Comparison of ENCODE assay signal across 25 cellular contexts in genomic region chr22:36165161-36165560, GRCh38. TPM values are rescaled to one million over a fixed set of nuclear protein-coding genes. Genes with fewer than 3 reads are reported as not detected.
DNase-seq lines count a peak whose midpoint lies in the region; ATAC-seq and TF ChIP-seq lines count a peak whose summit lies in the region.
"Had no signal": no experiment of that assay in that cellular context is flagged by ENCODE, and none has a peak within 500 bp of the region (broad histone marks: within the 10 kb centered on the region; RNA-seq: fewer than 3 reads in every experiment).

No MANE protein-coding gene starts in this region.

- H3K27ac ChIP-seq in A673 (ENCODE audit: low read depth, low read length, poor library complexity, severe bottlenecking): no peak overlapping the region
- H3K27ac ChIP-seq: thoracic aorta had no signal

- no peak for DNase-seq in CD14-positive monocyte (ENCODE audit: low spot score)
- DNase-seq in left lobe of liver (ENCODE audit: low spot score): no peak
- peak; percentile 3 for DNase-seq in natural killer cell treated with Interleukin-12 subunit alpha and Interleukin-12 subunit beta and Interleukin-15 and Interleukin-18, amount 100 ng/mL, for 72 hours (ENCODE audit: low spot score)
- no peak for DNase-seq in GM13976 (ENCODE audit: low spot score)
- DNase-seq in A673 (ENCODE audit: low spot score): no peak
- DNase-seq: activated CD4-positive, alpha-beta memory T cell treated with anti-CD3 and anti-CD28 coated beads, Interleukin-2, amount 10 ng/mL, durations not matched to agents 7 days and 5 days; activated CD4-positive, alpha-beta T cell treated with anti-CD3 and anti-CD28 coated beads for 1 hour; activated effector memory CD4-positive, alpha-beta T cell treated with Interleukin-2 at 50 U/mL for 16 hours; BE2C; Calu3; DMS79 treated with DMSO at 0.1 percent for 48 hours; NCI-H146; NCI-H446; OCI-M1; right cardiac atrium; SK-N-SH; stimulated activated CD4-positive, alpha-beta T cell treated with anti-CD3 and anti-CD28 coated beads, Interleukin-4, amount 100 ng/mL, for 24 hours; stimulated activated naive B cell treated with anti-CD40 and anti-IgM and Interleukin-4, amounts not matched to agents 10 μg/mL and 1 μg/mL and 100 μg/mL, for 72 hours; T-helper 2 cell had no signal

- H3K36me3 ChIP-seq in Loucy (ENCODE audit: insufficient read depth, low read length) (no peaks in the 10 kb centered on the region), A673 (ENCODE audit: insufficient read depth, low read length, poor library complexity, severe bottlenecking) (no peaks in the 10 kb centered on the region)
- H3K36me3 ChIP-seq: BE2C, thoracic aorta had no signal

- no peak for TF ChIP-seq CTCF in CD14-positive monocyte (IDR thresholded peaks at IDR 0.05)
- TF ChIP-seq CTCF in Loucy (conservative IDR thresholded peaks at IDR 0.05; ENCODE audit: low read length): no peak
- TF ChIP-seq CTCF in GM13976 (IDR thresholded peaks at IDR 0.05; ENCODE audit: borderline replicate concordance, control extremely low read depth, extremely low read depth, insufficient read depth, missing control alignments): no peak
- TF ChIP-seq CTCF in A673 (conservative IDR thresholded peaks at IDR 0.05; ENCODE audit: low read depth, low read length): no peak

- H3K9me2 ChIP-seq in Loucy (replicated peaks; ENCODE audit: low read depth, low read length): no peaks in the 10 kb centered on the region
- H3K9me2 ChIP-seq: SK-N-SH had no signal

- ATAC-seq in left lobe of liver: peak; percentile 30
- no peak for ATAC-seq in natural killer cell treated with Interleukin-12 subunit alpha and Interleukin-12 subunit beta and Interleukin-15 and Interleukin-18, amount 100 ng/mL, for 72 hours
- no peak for ATAC-seq in GM21723 (IDR thresholded peaks at IDR 0.05; ENCODE audit: unreplicated experiment)
- ATAC-seq in GM18517 (IDR thresholded peaks at IDR 0.05; ENCODE audit: unreplicated experiment): no peak
- ATAC-seq: right cardiac atrium; stimulated activated naive B cell treated with anti-CD40 and anti-IgM and Interleukin-4, amounts not matched to agents 10 μg/mL and 1 μg/mL and 100 μg/mL, for 72 hours had no signal

- peak overlapping the region; percentile 23 for H3K4me2 ChIP-seq in Loucy (ENCODE audit: low read depth, low read length, poor library complexity, severe bottlenecking)
- H3K4me2 ChIP-seq: SK-N-SH had no signal

- no peaks in the 10 kb centered on the region for H3K27me3 Mint-ChIP-seq in CD14-positive monocyte (ENCODE audit: low read depth in 3 of 3)
- no peaks in the 10 kb centered on the region for H3K27me3 Mint-ChIP-seq in natural killer cell treated with Interleukin-12 subunit alpha and Interleukin-12 subunit beta and Interleukin-15 and Interleukin-18, amount 100 ng/mL, for 72 hours
- H3K27me3 Mint-ChIP-seq: stimulated activated naive B cell treated with anti-CD40 and anti-IgM and Interleukin-4, amounts not matched to agents 10 μg/mL and 1 μg/mL and 100 μg/mL, for 72 hours had no signal

- H3K9me3 ChIP-seq in Loucy (ENCODE audit: insufficient read depth, low read depth, low read length) (peaks cover 5% of the 10 kb centered on the region; the same call in 1 of the 2 replicates), A673 (ENCODE audit: low read depth, low read length, poor library complexity, severe bottlenecking) (no peaks in the 10 kb centered on the region)
- H3K9me3 ChIP-seq: BE2C, SK-N-SH, thoracic aorta had no signal

- H2AFZ ChIP-seq in Loucy (ENCODE audit: low read length): peak overlapping the region; percentile 17; the same call in 1 of the 2 replicates

- intact Hi-C loops in CD14-positive monocyte (cut with micrococcal nuclease): no loop called here
- intact Hi-C loops in A673 (cut with micrococcal nuclease; ENCODE audit: unreplicated experiment): no loop called here

- H3K4me3 ChIP-seq in Loucy (ENCODE audit: low read length, poor library complexity, severe bottlenecking) (no peak overlapping the region), A673 (ENCODE audit: low read depth, low read length, poor library complexity, severe bottlenecking) (no peak overlapping the region)
- H3K4me3 ChIP-seq: thoracic aorta had no signal

- H3K4me1 Mint-ChIP-seq in CD14-positive monocyte: peaks cover 75% of the 10 kb centered on the region
- H3K4me1 Mint-ChIP-seq in natural killer cell treated with Interleukin-12 subunit alpha and Interleukin-12 subunit beta and Interleukin-15 and Interleukin-18, amount 100 ng/mL, for 72 hours (ENCODE audit: low read depth in 2 of 2): peaks cover 69 to 74% of the 10 kb centered on the region in 2 donors
- H3K4me1 Mint-ChIP-seq: neural crest cell had no signal

- no peaks in the 10 kb centered on the region for H4K20me1 ChIP-seq in Loucy (ENCODE audit: insufficient read depth, low read length, poor library complexity, severe bottlenecking)

- peaks cover 0 to 5% (median 2%) of the 10 kb centered on the region in 7 donors for H3K9me3 Mint-ChIP-seq in CD14-positive monocyte
- no peaks in the 10 kb centered on the region for H3K9me3 Mint-ChIP-seq in natural killer cell treated with Interleukin-12 subunit alpha and Interleukin-12 subunit beta and Interleukin-15 and Interleukin-18, amount 100 ng/mL, for 72 hours

- POLR2A ChIA-PET in A673 (lab: Charles Lee; ENCODE audit: low non-redundant PET): no interaction called here

- in situ Hi-C loops in GM13976 (cut with MboI; ENCODE audit: low sequenced_read_pairs, unreplicated experiment): no loop called here

- peaks cover 13% of the 10 kb centered on the region; the same call in 1 of the 2 replicates for H3F3A ChIP-seq in Loucy (ENCODE audit: low read depth)

- H3K27me3 ChIP-seq in Loucy (ENCODE audit: insufficient read depth, low read length, poor library complexity, severe bottlenecking): no peaks in the 10 kb centered on the region
- H3K27me3 ChIP-seq in A673 (replicated peaks; ENCODE audit: insufficient read depth, low read depth, low read length, poor library complexity): no peaks in the 10 kb centered on the region
- H3K27me3 ChIP-seq: BE2C had no signal

- peaks cover 0 to 3% of the 10 kb centered on the region in 2 donors for H3K36me3 Mint-ChIP-seq in CD14-positive monocyte
- no peaks in the 10 kb centered on the region for H3K36me3 Mint-ChIP-seq in natural killer cell treated with Interleukin-12 subunit alpha and Interleukin-12 subunit beta and Interleukin-15 and Interleukin-18, amount 100 ng/mL, for 72 hours

- H3K27ac Mint-ChIP-seq in CD14-positive monocyte: peak overlapping the region; percentile 91 to 99 (median 97)
- H3K27ac Mint-ChIP-seq in natural killer cell treated with Interleukin-12 subunit alpha and Interleukin-12 subunit beta and Interleukin-15 and Interleukin-18, amount 100 ng/mL, for 72 hours: peak overlapping the region; percentile 99
- H3K27ac Mint-ChIP-seq: activated CD4-positive, alpha-beta memory T cell treated with anti-CD3 and anti-CD28 coated beads, Interleukin-2, amount 10 ng/mL, durations not matched to agents 7 days and 5 days; stimulated activated naive B cell treated with anti-CD40 and anti-IgM and Interleukin-4, amounts not matched to agents 10 μg/mL and 1 μg/mL and 100 μg/mL, for 72 hours had no signal

- no TSS peak for BruUV-seq in A673 (replicated peaks; lab: Mats Ljungman, UMichigan)

- peaks cover 66% of the 10 kb centered on the region for H3K4me1 ChIP-seq in Loucy (ENCODE audit: insufficient read depth, low read length, poor library complexity, severe bottlenecking)
- H3K4me1 ChIP-seq in A673 (ENCODE audit: insufficient read depth, low read length, poor library complexity, severe bottlenecking): no peaks in the 10 kb centered on the region
- H3K4me1 ChIP-seq: BE2C had no signal

- H3K4me3 Mint-ChIP-seq in CD14-positive monocyte: peak overlapping the region in 1 of 2 donors; percentile 73
- H3K4me3 Mint-ChIP-seq in natural killer cell treated with Interleukin-12 subunit alpha and Interleukin-12 subunit beta and Interleukin-15 and Interleukin-18, amount 100 ng/mL, for 72 hours: peak overlapping the region; percentile 58
- H3K4me3 Mint-ChIP-seq: activated CD4-positive, alpha-beta memory T cell treated with anti-CD3 and anti-CD28 coated beads, Interleukin-2, amount 10 ng/mL, durations not matched to agents 7 days and 5 days; neural crest cell; stimulated activated naive B cell treated with anti-CD40 and anti-IgM and Interleukin-4, amounts not matched to agents 10 μg/mL and 1 μg/mL and 100 μg/mL, for 72 hours had no signal

- CTCF ChIA-PET in A673 (lab: Charles Lee): no interaction called here

- no peak overlapping the region for H3K9ac ChIP-seq in Loucy (ENCODE audit: low read depth, low read length, poor library complexity, severe bottlenecking)
- H3K9ac ChIP-seq: SK-N-SH had no signal

- H3K79me2 ChIP-seq in Loucy (ENCODE audit: insufficient read depth, low read length): no peaks in the 10 kb centered on the region

RNA-seq across cellular contexts. Expression of gene APOL3, which starts 4.6 kb away (rescaled TPM):
- polyA plus RNA-seq in CD14-positive monocyte: 10 to 100 TPM; 39.9 to 61.3 TPM
- total RNA-seq in left lobe of liver: 26.9 TPM
- total RNA-seq in natural killer cell treated with Interleukin-12 subunit alpha and Interleukin-12 subunit beta and Interleukin-15 and Interleukin-18, amount 100 ng/mL, for 72 hours: 100 to 1,000 TPM in 1 of 2 donors, 10 to 100 TPM in 1; 79.8 to 169 TPM
- total RNA-seq in A673 (2021): 0.59 TPM in 1 of 2 replicates, not detected in the other
- total RNA-seq: neural crest cell had no signal

RNA-seq across cellular contexts. Expression of gene APOL4, which starts 36.4 kb away (rescaled TPM):
- polyA plus RNA-seq in CD14-positive monocyte: 1 to 10 TPM in 1 of 2 donors, under 1 TPM in 1; 0.71 to 1.4 TPM
- total RNA-seq in left lobe of liver (0.60 TPM), A673 (2021) (1.6 and 4.2 TPM in 2 replicates)
- 1 to 10 TPM in 1 of 2 donors, under 1 TPM in 1; 0.64 to 1.5 TPM for total RNA-seq in natural killer cell treated with Interleukin-12 subunit alpha and Interleukin-12 subunit beta and Interleukin-15 and Interleukin-18, amount 100 ng/mL, for 72 hours
- total RNA-seq: mononuclear cell, neural crest cell had no signal

Comparison
In these comparisons a context has a peak if more than half of its experiments do, and no peak if none do; other contexts are left out.
1. RNA of gene APOL3, which starts 4.6 kb away (total RNA-seq): 79.8 to 169 TPM in natural killer cell treated with Interleukin-12 subunit alpha and Interleukin-12 subunit beta and Interleukin-15 and Interleukin-18, amount 100 ng/mL, for 72 hours and 26.9 TPM in left lobe of liver (single experiment); 0.59 TPM in A673; every median in the first group is over 10 times any median in the second.